31 cellular contexts compared by ENCODE assay signal in genomic region chr12:50353404-50353803, GRCh38. TPM values are rescaled to one million over a fixed set of nuclear protein-coding genes. Genes with fewer than 3 reads are reported as not detected.
A peak's percentile ranks its signal among the peaks of the same experiment; 100 is the strongest.
DNase-seq lines count a peak whose midpoint lies in the region; ATAC-seq and TF ChIP-seq lines count a peak whose summit lies in the region.
"Had no signal": no experiment of that assay in that cellular context is flagged by ENCODE, and none has a peak within 500 bp of the region (broad histone marks: within the 10 kb centered on the region; RNA-seq: fewer than 3 reads in every experiment).

No MANE protein-coding gene starts in this region.

- no peak for DNase-seq in IMR-90
- DNase-seq in colonic mucosa = no peak
- DNase-seq in CD4-positive, alpha-beta T cell = no peak
- DNase-seq in NCI-H2196 treated with DMSO at 0.1 percent for 48 hours (lab: John Stamatoyannopoulos, UW; ENCODE audit: unreplicated experiment) = no peak
- DNase-seq: activated CD4-positive, alpha-beta T cell treated with anti-CD3 and anti-CD28 coated beads, Interleukin-2, amount 50 U/mL, for 48 hours; anterior cingulate cortex; foreskin melanocyte; GM23248; heart right ventricle; naive thymus-derived CD8-positive, alpha-beta T cell; NCI-H1105; NCI-H187 treated with DMSO at 0.1 percent for 48 hours; NCI-H524 treated with DMSO at 0.1 percent for 48 hours; stimulated activated CD4-positive, alpha-beta T cell treated with anti-CD3 and anti-CD28 coated beads, Interleukin-2, amount 100 ng/mL, for 24 hours; T-helper 1 cell had no signal

- no peaks in the 10 kb centered on the region for H3K36me3 Mint-ChIP-seq in CD4-positive, alpha-beta T cell (ENCODE audit: low read depth)
- H3K36me3 Mint-ChIP-seq: activated naive CD4-positive, alpha-beta T cell treated with anti-CD3 and anti-CD28 coated beads, Interleukin-2, amount 50 U/mL, for 24 hours; CD14-positive monocyte; naive thymus-derived CD8-positive, alpha-beta T cell had no signal

- H4K8ac ChIP-seq in IMR-90 (ENCODE audit: low read depth in 2 of 2, low read length in 2 of 2) = peak overlapping the region; percentile 49 to 79; a peak in 2 of 4 replicates

- no peaks in the 10 kb centered on the region for H3K9me3 Mint-ChIP-seq in CD4-positive, alpha-beta T cell
- H3K9me3 Mint-ChIP-seq: activated naive CD4-positive, alpha-beta T cell treated with anti-CD3 and anti-CD28 coated beads, Interleukin-2, amount 50 U/mL, for 24 hours; activated T-helper 2 cell treated with anti-CD3 and anti-CD28 coated beads, Interferon-gamma antibody, Interleukin-2, Interleukin-4, amounts not matched to agents 10 μg/mL and 5 μg/mL and 100 μg/mL, durations not matched to agents 14 hours and 24 hours and 36 hours; CD14-positive monocyte; naive thymus-derived CD8-positive, alpha-beta T cell had no signal

- intact Hi-C loops in IMR-90 (cut with micrococcal nuclease) (no loop called here), colonic mucosa (cut with DNase I) (no loop called here)
- intact Hi-C loops in CD4-positive, alpha-beta T cell (cut with DNase I, micrococcal nuclease) = no loop called here

- H3K79me1 ChIP-seq in IMR-90 (ENCODE audit: low read depth in 1 of 2, low read length in 2 of 2) = no peaks in the 10 kb centered on the region

- no peaks in the 10 kb centered on the region for H3K27me3 ChIP-seq in BLaER1 treated with 17β-estradiol and CSF1 and Interleukin-3, amounts not matched to agents 10 nM and 100 nM
- H3K27me3 ChIP-seq in IMR-90 (ENCODE audit: control insufficient read depth, insufficient read depth, low read length) (no peaks in the 10 kb centered on the region; the same call in none of the 2 replicates), colonic mucosa (no peaks in the 10 kb centered on the region), muscle layer of duodenum (ENCODE audit: low read depth, low read length) (no peaks in the 10 kb centered on the region)
- H3K27me3 ChIP-seq in CD4-positive, alpha-beta T cell (ENCODE audit: control insufficient read depth, insufficient read depth, low read length) = no peaks in the 10 kb centered on the region
- H3K27me3 ChIP-seq: cardiac muscle cell, esophagus muscularis mucosa, heart right ventricle, SJSA1, tibial nerve had no signal

- H3K9me3 ChIP-seq in BLaER1 treated with 17β-estradiol and CSF1 and Interleukin-3, amounts not matched to agents 10 nM and 100 nM (replicated peaks in 1 of 11) = no peaks in the 10 kb centered on the region
- H3K9me3 ChIP-seq in IMR-90 (ENCODE audit: control insufficient read depth, insufficient read depth, low read length) (no peaks in the 10 kb centered on the region), colonic mucosa (no peaks in the 10 kb centered on the region), muscle layer of duodenum (ENCODE audit: control insufficient read depth in 1 of 2, low read length in 2 of 2) (no peaks in the 10 kb centered on the region)
- H3K9me3 ChIP-seq in CD4-positive, alpha-beta T cell (ENCODE audit: control insufficient read depth, low read length) = no peaks in the 10 kb centered on the region
- H3K9me3 ChIP-seq: esophagus muscularis mucosa, heart right ventricle, SJSA1, tibial nerve had no signal

- POLR2A ChIA-PET in IMR-90 (lab: Charles Lee; ENCODE audit: unreplicated experiment) = no interaction called here
- POLR2A ChIA-PET in CD4-positive, alpha-beta T cell (lab: Charles Lee) = no interaction called here

- H3K9me1 ChIP-seq in IMR-90 (ENCODE audit: insufficient read depth, low read length) = no peaks in the 10 kb centered on the region; the same call in 1 of the 2 replicates

- no peak overlapping the region for H2BK5ac ChIP-seq in IMR-90 (ENCODE audit: low read depth, low read length, poor library complexity, severe bottlenecking)

- no peak for TF ChIP-seq RAD21 in IMR-90 (IDR thresholded peaks at IDR 0.05; ENCODE audit: low read length)

- H3K27me3 Mint-ChIP-seq in CD4-positive, alpha-beta T cell = no peaks in the 10 kb centered on the region
- H3K27me3 Mint-ChIP-seq: activated naive CD4-positive, alpha-beta T cell treated with anti-CD3 and anti-CD28 coated beads, Interleukin-2, amount 50 U/mL, for 24 hours had no signal

- dilution Hi-C loops in IMR-90 (cut with HindIII; ENCODE audit: low sequenced_read_pairs, unreplicated experiment) = no loop called here

- peak overlapping the region in 9 of 11 experiments; percentile 3 to 69 (median 30); a peak in 10 of 22 replicates for H3K9ac ChIP-seq in BLaER1 treated with 17β-estradiol and CSF1 and Interleukin-3, amounts not matched to agents 10 nM and 100 nM
- no peak overlapping the region for H3K9ac ChIP-seq in IMR-90 (ENCODE audit: low read depth, low read length)
- H3K9ac ChIP-seq in colonic mucosa (ENCODE audit: low read depth in 2 of 2, low read length in 2 of 2) = no peak overlapping the region
- H3K9ac ChIP-seq: GM23248 had no signal

- TF ChIP-seq CTCF in IMR-90 (conservative IDR thresholded peaks at IDR 0.05; ENCODE audit: low read depth, low read length) (no peak), colonic mucosa (IDR thresholded peaks at IDR 0.05) (no peak)
- TF ChIP-seq CTCF in CD4-positive, alpha-beta T cell (IDR thresholded peaks at IDR 0.05) = no peak

- no peak overlapping the region for H3K18ac ChIP-seq in IMR-90 (ENCODE audit: low read depth, low read length)

- H2BK120ac ChIP-seq in IMR-90 (ENCODE audit: low read depth, low read length) = no peak overlapping the region

- WGBS in IMR-90 (ENCODE audit: extremely low coverage in 2 of 2, insufficient read length in 1 of 2), 2 experiments = 100% methylated on average over 1 of the region's 3 CpGs; no CpG with 5 or more reads in 1 of the 2 experiments

- H3K4ac ChIP-seq in IMR-90 (ENCODE audit: low read depth, low read length) = no peak overlapping the region

- no peak overlapping the region for H2BK15ac ChIP-seq in IMR-90 (ENCODE audit: low read depth, low read length)

- no peak overlapping the region for H3K23ac ChIP-seq in IMR-90 (ENCODE audit: low read depth, low read length)

- H3K4me3 Mint-ChIP-seq in CD4-positive, alpha-beta T cell = no peak overlapping the region
- H3K4me3 Mint-ChIP-seq: activated naive CD4-positive, alpha-beta T cell treated with anti-CD3 and anti-CD28 coated beads, Interleukin-2, amount 50 U/mL, for 24 hours; CD14-positive monocyte; naive thymus-derived CD8-positive, alpha-beta T cell had no signal

- TF ChIP-seq POLR2A in IMR-90 (IDR thresholded peaks at IDR 0.05; ENCODE audit: low read depth, low read length) = no peak

- no peaks in the 10 kb centered on the region for H3K36me3 ChIP-seq in BLaER1 treated with 17β-estradiol and CSF1 and Interleukin-3, amounts not matched to agents 10 nM and 100 nM
- H3K36me3 ChIP-seq in IMR-90 (ENCODE audit: control insufficient read depth, insufficient read depth, low read length) (no peaks in the 10 kb centered on the region), colonic mucosa (no peaks in the 10 kb centered on the region), muscle layer of duodenum (ENCODE audit: control insufficient read depth in 1 of 2, insufficient read depth in 2 of 2, low read length in 2 of 2) (no peaks in the 10 kb centered on the region)
- H3K36me3 ChIP-seq: cardiac muscle cell, esophagus muscularis mucosa, heart right ventricle, SJSA1, tibial nerve had no signal

- H2AK9ac ChIP-seq in IMR-90 (replicated peaks; ENCODE audit: low read depth, low read length, poor library complexity) = no peak overlapping the region

- no peak for ATAC-seq in IMR-90 (ENCODE audit: low read depth)
- ATAC-seq in GM19324 (IDR thresholded peaks at IDR 0.05; ENCODE audit: low FRiP score, unreplicated experiment) = no peak
- no peak for ATAC-seq in CD4-positive, alpha-beta T cell (ENCODE audit: poor library complexity)
- ATAC-seq: activated CD4-positive, CD25-positive, alpha-beta regulatory T cell treated with anti-CD3 and anti-CD28 coated beads, Interleukin-2, amount 50 U/mL, for 24 hours; heart right ventricle; naive thymus-derived CD8-positive, alpha-beta T cell had no signal

- H4K20me1 ChIP-seq in BLaER1 treated with 17β-estradiol and CSF1 and Interleukin-3, amounts not matched to agents 10 nM and 100 nM = no peaks in the 10 kb centered on the region
- H4K20me1 ChIP-seq in IMR-90 (ENCODE audit: insufficient read depth, low read length) = no peaks in the 10 kb centered on the region

- H3K56ac ChIP-seq in IMR-90 (ENCODE audit: extremely low read depth, insufficient read depth, low read length) = no peak overlapping the region

- no peak overlapping the region for H4K91ac ChIP-seq in IMR-90 (ENCODE audit: insufficient read depth, low read depth, low read length)

- in situ Hi-C loops in IMR-90 (cut with MboI; ENCODE audit: low sequenced_read_pairs) = no loop called here

- H3K27ac ChIP-seq in BLaER1 treated with 17β-estradiol and CSF1 and Interleukin-3, amounts not matched to agents 10 nM and 100 nM = peak overlapping the region in 10 of 11 experiments; percentile 5 to 82 (median 70); a peak in 18 of 22 replicates
- H3K27ac ChIP-seq in IMR-90 (ENCODE audit: insufficient read depth, low read length) (no peak overlapping the region), colonic mucosa (peak overlapping the region; percentile 5), muscle layer of duodenum (ENCODE audit: low read length) (peak overlapping the region; percentile 58)
- H3K27ac ChIP-seq in CD4-positive, alpha-beta T cell (ENCODE audit: low read depth, low read length) = no peak overlapping the region
- H3K27ac ChIP-seq: cardiac muscle cell, coronary artery, GM23248 had no signal

- no TSS peak for BruUV-seq in IMR-90 (replicated peaks; lab: Mats Ljungman, UMichigan)

- H3K27ac Mint-ChIP-seq in CD4-positive, alpha-beta T cell = no peak overlapping the region
- H3K27ac Mint-ChIP-seq: activated naive CD4-positive, alpha-beta T cell treated with anti-CD3 and anti-CD28 coated beads, Interleukin-2, amount 50 U/mL, for 24 hours; activated T-helper 2 cell treated with anti-CD3 and anti-CD28 coated beads, Interferon-gamma antibody, Interleukin-2, Interleukin-4, amounts not matched to agents 10 μg/mL and 5 μg/mL and 100 μg/mL, durations not matched to agents 14 hours and 24 hours and 36 hours had no signal

- H4K5ac ChIP-seq in IMR-90 (ENCODE audit: low read depth, low read length) = peak overlapping the region; percentile 51

- H3K4me1 ChIP-seq in BLaER1 treated with 17β-estradiol and CSF1 and Interleukin-3, amounts not matched to agents 10 nM and 100 nM = peaks cover 18 to 24% (median 21%) of the 10 kb centered on the region in 10 experiments
- H3K4me1 ChIP-seq in IMR-90 (ENCODE audit: control insufficient read depth, insufficient read depth, low read length) (peaks cover 8% of the 10 kb centered on the region), colonic mucosa (no peaks in the 10 kb centered on the region), muscle layer of duodenum (ENCODE audit: control insufficient read depth in 1 of 2, insufficient read depth in 2 of 2, low read length in 2 of 2) (no peaks in the 10 kb centered on the region)

- H2BK20ac ChIP-seq in IMR-90 (ENCODE audit: low read depth, low read length) = no peak overlapping the region; the same call in 1 of the 2 replicates

- H3K4me2 ChIP-seq in BLaER1 treated with 17β-estradiol and CSF1 and Interleukin-3, amounts not matched to agents 10 nM and 100 nM = peak overlapping the region; percentile 60 to 75 (median 66)
- no peak overlapping the region for H3K4me2 ChIP-seq in IMR-90 (ENCODE audit: low read depth, low read length)

- CTCF ChIA-PET in IMR-90 (lab: Yijun Ruan, JAX) = no interaction called here
- CTCF ChIA-PET in CD4-positive, alpha-beta T cell (lab: Charles Lee) = no interaction called here

- peak overlapping the region; percentile 12; the same call in 1 of the 2 replicates for H2AK5ac ChIP-seq in IMR-90 (ENCODE audit: low read depth, low read length)

- no peak overlapping the region for H3K14ac ChIP-seq in IMR-90 (replicated peaks; ENCODE audit: low read depth, low read length)

- H3K4me1 Mint-ChIP-seq in CD4-positive, alpha-beta T cell (ENCODE audit: low read depth) = no peaks in the 10 kb centered on the region
- H3K4me1 Mint-ChIP-seq: activated naive CD4-positive, alpha-beta T cell treated with anti-CD3 and anti-CD28 coated beads, Interleukin-2, amount 50 U/mL, for 24 hours; CD14-positive monocyte had no signal

- H3K4me3 ChIP-seq in BLaER1 treated with 17β-estradiol and CSF1 and Interleukin-3, amounts not matched to agents 10 nM and 100 nM = no peak overlapping the region
- H3K4me3 ChIP-seq in IMR-90 (ENCODE audit: insufficient read depth, low read depth, low read length) (no peak overlapping the region), colonic mucosa (no peak overlapping the region), muscle layer of duodenum (ENCODE audit: low read depth in 1 of 2, low read length in 2 of 2) (no peak overlapping the region)
- H3K4me3 ChIP-seq: cardiac muscle cell, coronary artery, GM23248, SJSA1 had no signal

- peak overlapping the region; percentile 21 for H2AFZ ChIP-seq in IMR-90 (replicated peaks; ENCODE audit: low read length, poor library complexity)

RNA-seq across cellular contexts. Expression of gene FAM186A, which starts 43.0 kb away (rescaled TPM):
- not detected in 2 replicates for total RNA-seq in IMR-90 (2012; rRNA removed)
- not detected in 2 replicates for polyA plus RNA-seq in IMR-90 (2012; rRNA removed)
- not detected in 2 replicates for polyA plus RNA-seq in IMR-90 (2012; cell fraction: cytosol; rRNA removed)
- not detected in 2 replicates for polyA plus RNA-seq in IMR-90 (2012; cell fraction: nucleus; rRNA removed; ENCODE audit: low replicate concordance)
- total RNA-seq in colonic mucosa = not detected
- total RNA-seq in CD4-positive, alpha-beta T cell = not detected
- total RNA-seq: activated T-helper 2 cell treated with anti-CD3 and anti-CD28 coated beads, Interferon-gamma antibody, Interleukin-2, Interleukin-4, amounts not matched to agents 10 μg/mL and 5 μg/mL and 100 μg/mL, durations not matched to agents 14 hours and 24 hours and 36 hours; cardiac muscle cell; Daoy; esophagus muscularis mucosa; GM23248; heart right ventricle; naive thymus-derived CD8-positive, alpha-beta T cell; osteocyte; renal cortical epithelial cell; tibial nerve had no signal
- polyA plus RNA-seq: CD14-positive monocyte, GM23248, heart right ventricle, small intestine had no signal

RNA-seq across cellular contexts. Expression of gene LARP4, which starts 47.3 kb away (rescaled TPM):
- 41.7 and 42.5 TPM in 2 replicates for total RNA-seq in IMR-90 (2012; rRNA removed)
- 8.9 and 11.3 TPM in 2 replicates for polyA plus RNA-seq in IMR-90 (2012; rRNA removed)
- 2.5 and 3.1 TPM in 2 replicates for polyA plus RNA-seq in IMR-90 (2012; cell fraction: cytosol; rRNA removed)
- 1.9 and 13.0 TPM in 2 replicates for polyA plus RNA-seq in IMR-90 (2012; cell fraction: nucleus; rRNA removed; ENCODE audit: low replicate concordance)
- 10 to 100 TPM; 53.3 to 53.8 TPM for total RNA-seq in colonic mucosa
- total RNA-seq in CD4-positive, alpha-beta T cell = 10 to 100 TPM; 17.6 to 18.1 TPM

Comparison
In these comparisons a context has a peak if more than half of its experiments do, and no peak if none do; other contexts are left out.
1. H3K27ac ChIP-seq: peak in BLaER1 treated with 17β-estradiol and CSF1 and Interleukin-3, amounts not matched to agents 10 nM and 100 nM (10 of 11), colonic mucosa (single experiment) and muscle layer of duodenum (single experiment); none in IMR-90 (single experiment) and CD4-positive, alpha-beta T cell (single experiment).
2. H3K9ac ChIP-seq: peak in BLaER1 treated with 17β-estradiol and CSF1 and Interleukin-3, amounts not matched to agents 10 nM and 100 nM (9 of 11); none in IMR-90 (single experiment) and colonic mucosa (0 of 2).